Comparison of ENCODE assay signal across 9 cellular contexts in the genomic region with DNA sequence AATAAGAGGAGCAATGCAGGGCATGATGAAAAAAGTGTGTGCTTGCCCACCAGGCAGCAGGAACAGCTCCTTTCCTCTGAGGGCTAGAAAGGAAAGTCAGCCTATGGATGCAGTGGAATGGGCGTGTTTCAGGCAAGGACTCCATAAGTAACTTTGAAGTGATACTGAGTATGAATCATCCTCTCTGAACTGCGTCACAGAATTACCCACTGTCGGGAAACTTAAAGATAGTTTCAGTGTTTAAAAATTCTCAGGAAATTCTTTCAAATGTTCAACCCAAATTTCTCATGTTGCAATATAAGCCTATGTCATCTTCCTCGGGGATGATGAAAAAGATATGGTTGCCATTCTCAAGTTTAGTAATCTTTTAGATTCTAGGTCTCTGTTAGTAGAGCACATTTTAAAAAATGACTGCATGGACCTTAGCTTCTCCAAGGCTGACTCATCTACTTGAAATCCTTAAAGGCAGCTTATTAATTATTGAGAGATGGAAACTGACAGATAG. TPM values are rescaled to one million over a fixed set of nuclear protein-coding genes. Genes with fewer than 3 reads are reported as not detected.
DNase-seq lines count a peak whose midpoint lies in the region; ATAC-seq, FAIRE-seq and TF ChIP-seq lines count a peak whose summit lies in the region.
"Had no signal": no experiment of that assay in that cellular context is flagged by ENCODE, and none has a peak within 500 bp of the region (broad histone marks: within the 10 kb centered on the region; RNA-seq: fewer than 3 reads in every experiment).

No MANE protein-coding gene starts in this region.

- no peaks in the 10 kb centered on the region for H3K9me3 Mint-ChIP-seq in activated CD8-positive, alpha-beta memory T cell treated with anti-CD3 and anti-CD28 coated beads, Interleukin-2, amount 10 ng/mL, durations not matched to agents 7 days and 5 days (ENCODE audit: low read depth)

- H3K9ac ChIP-seq in PC-3 (ENCODE audit: low read length) = peak overlapping the region; percentile 58
- H3K9ac ChIP-seq in endothelial cell of umbilical vein (replicated peaks; ENCODE audit: extremely low read depth, insufficient read depth, low read length) = no peak overlapping the region
- peak overlapping the region; percentile 24 for H3K9ac ChIP-seq in skeletal muscle satellite cell (ENCODE audit: low read depth, low read length)

- CTCF ChIA-PET in activated CD8-positive, alpha-beta memory T cell treated with anti-CD3 and anti-CD28 coated beads, Interleukin-2, amount 10 ng/mL, durations not matched to agents 7 days and 5 days (lab: Charles Lee) = no interaction called here
- CTCF ChIA-PET in PC-3 (lab: Charles Lee) (interaction anchor here (0.7 kb wide), 1 partner anchor 440 kb away, joined by 4 read pairs; no protein-coding TSS in a partner anchor), endothelial cell of umbilical vein (lab: Charles Lee) (interaction anchor here (1.0 to 1.4 kb wide), 4 partner anchors 8 to 176 kb away, joined by 3 to 6 read pairs (median 4); no protein-coding TSS in a partner anchor)

- TF ChIP-seq POLR2A in endothelial cell of umbilical vein (IDR thresholded peaks at IDR 0.05; ENCODE audit: low read depth, low read length) = no peak

- no peak for FAIRE-seq in endothelial cell of umbilical vein (lab: Jason Lieb, UNC)

- TF ChIP-seq CTCF in PC-3 (conservative IDR thresholded peaks at IDR 0.05; ENCODE audit: low read depth, low read length) = no peak
- no peak for TF ChIP-seq CTCF in endothelial cell of umbilical vein (IDR thresholded peaks at IDR 0.05; ENCODE audit: extremely low read depth in 1 of 2, insufficient read depth in 1 of 2, low read depth in 1 of 2, low read length in 2 of 2)

- H3K4me3 Mint-ChIP-seq in activated CD8-positive, alpha-beta memory T cell treated with anti-CD3 and anti-CD28 coated beads, Interleukin-2, amount 10 ng/mL, durations not matched to agents 7 days and 5 days = no peak overlapping the region

- H3K4me1 ChIP-seq in PC-3 (ENCODE audit: insufficient read depth, low read length) (peaks cover 16% of the 10 kb centered on the region), endothelial cell of umbilical vein (ENCODE audit: control insufficient read depth, extremely low read depth, insufficient read depth, low read length) (no peaks in the 10 kb centered on the region), skeletal muscle satellite cell (ENCODE audit: control insufficient read depth, insufficient read depth, low read length) (peaks cover 17% of the 10 kb centered on the region)

- no peaks in the 10 kb centered on the region for H3F3A ChIP-seq in PC-3 (ENCODE audit: low read length, unreplicated experiment)

- intact Hi-C loops in PC-3 (cut with micrococcal nuclease) (no loop called here), endothelial cell of umbilical vein (cut with micrococcal nuclease) (no loop called here)

- H3K27me3 Mint-ChIP-seq in activated CD8-positive, alpha-beta memory T cell treated with anti-CD3 and anti-CD28 coated beads, Interleukin-2, amount 10 ng/mL, durations not matched to agents 7 days and 5 days = no peaks in the 10 kb centered on the region

- BruUV-seq in PC-3 (replicated peaks; lab: Mats Ljungman, UMichigan) (no TSS peak), endothelial cell of umbilical vein (replicated peaks; lab: Mats Ljungman, UMichigan) (no TSS peak)

- peak overlapping the region; percentile 68; the same call in 1 of the 2 replicates for H2AFZ ChIP-seq in PC-3 (ENCODE audit: low read length)
- no peak overlapping the region for H2AFZ ChIP-seq in endothelial cell of umbilical vein (ENCODE audit: low read depth, low read length)

- dilution Hi-C loops in endothelial cell of umbilical vein (cut with MboI; ENCODE audit: extremely low pct_ligation_motif_present, low sequenced_read_pairs) = no loop called here

- H3K4me3 ChIP-seq in PC-3 (ENCODE audit: low read length) (peak overlapping the region; percentile 27; the same call in 1 of the 2 replicates), endothelial cell of umbilical vein (replicated peaks in 1 of 3; ENCODE audit: insufficient read depth in 1 of 3, low read depth in 1 of 3, low read length in 3 of 3) (no peak overlapping the region), skeletal muscle satellite cell (ENCODE audit: low read length) (no peak overlapping the region)

- H3K36me3 Mint-ChIP-seq in activated CD8-positive, alpha-beta memory T cell treated with anti-CD3 and anti-CD28 coated beads, Interleukin-2, amount 10 ng/mL, durations not matched to agents 7 days and 5 days = peaks cover 41% of the 10 kb centered on the region

- H3K27ac ChIP-seq in PC-3 (ENCODE audit: low read length) (peak overlapping the region; percentile 89), endothelial cell of umbilical vein (ENCODE audit: insufficient read depth, low read depth, low read length) (no peak overlapping the region)
- H3K27ac ChIP-seq: C4-2B had no signal

- POLR2A ChIA-PET in PC-3 (lab: Charles Lee; ENCODE audit: unreplicated experiment) = no interaction called here
- POLR2A ChIA-PET in endothelial cell of umbilical vein (lab: Charles Lee) = no interaction called here

- no peaks in the 10 kb centered on the region for H3K9me1 ChIP-seq in endothelial cell of umbilical vein (replicated peaks; ENCODE audit: control insufficient read depth, extremely low read depth, insufficient read depth, low read length)

- no peaks in the 10 kb centered on the region for H4K20me1 ChIP-seq in PC-3 (ENCODE audit: low read length)
- no peaks in the 10 kb centered on the region for H4K20me1 ChIP-seq in endothelial cell of umbilical vein (replicated peaks; ENCODE audit: control insufficient read depth, extremely low read depth, insufficient read depth, low read length)

- no peaks in the 10 kb centered on the region for H3K9me2 ChIP-seq in PC-3 (replicated peaks; ENCODE audit: low read length)

- H3K36me3 ChIP-seq in PC-3 (ENCODE audit: low read depth, low read length) = peaks cover 8% of the 10 kb centered on the region
- H3K36me3 ChIP-seq in endothelial cell of umbilical vein (ENCODE audit: control insufficient read depth in 2 of 2, extremely low read depth in 1 of 2, insufficient read depth in 2 of 2, low read length in 2 of 2) = peaks cover 0 to 4% of the 10 kb centered on the region in 2 experiments
- H3K36me3 ChIP-seq in skeletal muscle satellite cell (ENCODE audit: insufficient read depth, low read length) = peaks cover 13% of the 10 kb centered on the region

- H3K9me3 ChIP-seq in PC-3 (ENCODE audit: low read length) (no peaks in the 10 kb centered on the region), endothelial cell of umbilical vein (replicated peaks; ENCODE audit: control insufficient read depth, insufficient read depth, low read length) (no peaks in the 10 kb centered on the region), skeletal muscle satellite cell (replicated peaks; ENCODE audit: low read length) (no peaks in the 10 kb centered on the region)

- no peak for DNase-seq in activated CD8-positive, alpha-beta memory T cell treated with anti-CD3 and anti-CD28 coated beads, Interleukin-2, amount 10 ng/mL, durations not matched to agents 7 days and 5 days
- DNase-seq in activated CD8-positive, alpha-beta memory T cell treated with anti-CD3 and anti-CD28 coated beads, Interleukin-2, amount 50 U/mL, for 4 hours = no peak
- DNase-seq in PC-3 = peak; percentile 67
- no peak for DNase-seq in endothelial cell of umbilical vein (ENCODE audit: low read depth, low spot score)
- DNase-seq in NCI-H2227 (lab: John Stamatoyannopoulos, UW; ENCODE audit: unreplicated experiment) = no peak
- DNase-seq in NK-92 (lab: John Stamatoyannopoulos, UW; ENCODE audit: unreplicated experiment) = no peak

- H3K27me3 ChIP-seq in PC-3 (ENCODE audit: low read length) = no peaks in the 10 kb centered on the region
- H3K27me3 ChIP-seq in endothelial cell of umbilical vein (ENCODE audit: control insufficient read depth in 2 of 2, insufficient read depth in 2 of 2, low read length in 2 of 2) = no peaks in the 10 kb centered on the region
- H3K27me3 ChIP-seq in skeletal muscle satellite cell (ENCODE audit: control insufficient read depth, insufficient read depth, low read length) = no peaks in the 10 kb centered on the region

- peak; percentile 39 for ATAC-seq in activated CD8-positive, alpha-beta memory T cell treated with anti-CD3 and anti-CD28 coated beads, Interleukin-2, amount 10 ng/mL, durations not matched to agents 7 days and 5 days
- ATAC-seq in PC-3 (peak; percentile 97), HG02938 (IDR thresholded peaks at IDR 0.05; ENCODE audit: unreplicated experiment) (no peak)

- no peak overlapping the region for H3K27ac Mint-ChIP-seq in activated CD8-positive, alpha-beta memory T cell treated with anti-CD3 and anti-CD28 coated beads, Interleukin-2, amount 10 ng/mL, durations not matched to agents 7 days and 5 days

- H3K4me2 ChIP-seq in PC-3 (ENCODE audit: low read length) (peak overlapping the region; percentile 58), endothelial cell of umbilical vein (ENCODE audit: insufficient read depth, low read length) (peak overlapping the region; percentile 26), skeletal muscle satellite cell (ENCODE audit: low read length) (peak overlapping the region; percentile 33)

- H3K4me1 Mint-ChIP-seq in activated CD8-positive, alpha-beta memory T cell treated with anti-CD3 and anti-CD28 coated beads, Interleukin-2, amount 10 ng/mL, durations not matched to agents 7 days and 5 days = peaks cover 10% of the 10 kb centered on the region

- H3K79me2 ChIP-seq in PC-3 (ENCODE audit: low read length) (no peaks in the 10 kb centered on the region), endothelial cell of umbilical vein (ENCODE audit: control insufficient read depth, insufficient read depth, low read length) (no peaks in the 10 kb centered on the region)

RNA-seq across cellular contexts. Expression of a gene that starts 27.7 kb away (rescaled TPM):
- total RNA-seq in activated CD8-positive, alpha-beta memory T cell treated with anti-CD3 and anti-CD28 coated beads, Interleukin-2, amount 10 ng/mL, durations not matched to agents 7 days and 5 days = 10 to 100 TPM; 10.2 to 10.6 TPM
- total RNA-seq in PC-3 (2014; rRNA removed) (3.4 and 6.0 TPM in 2 replicates), endothelial cell of umbilical vein (6.2 and 6.7 TPM in 2 replicates)
- 4.1 and 4.3 TPM in 2 replicates for polyA plus RNA-seq in endothelial cell of umbilical vein
- 5.0 and 5.2 TPM in 2 replicates for polyA plus RNA-seq in endothelial cell of umbilical vein (2011; cell fraction: cytosol; rRNA removed)
- 9.5 and 11.7 TPM in 2 replicates for polyA plus RNA-seq in endothelial cell of umbilical vein (2011; cell fraction: nucleus; rRNA removed)
- 6.0 and 7.7 TPM in 2 replicates for polyA plus RNA-seq in endothelial cell of umbilical vein (2012)
- 4.6 and 7.2 TPM in 2 replicates for polyA minus RNA-seq in endothelial cell of umbilical vein
- polyA minus RNA-seq in endothelial cell of umbilical vein (2011; cell fraction: cytosol; rRNA and poly(A)+ RNA removed) = 8.9 TPM
- polyA minus RNA-seq in endothelial cell of umbilical vein (2011; cell fraction: nucleus; rRNA and poly(A)+ RNA removed) = 4.7 and 7.7 TPM in 2 replicates
- 13.1 and 13.9 TPM in 2 replicates for total RNA-seq in skeletal muscle satellite cell (2012; rRNA removed)

RNA-seq across cellular contexts. Expression of a gene that starts 27.8 kb away (rescaled TPM):
- total RNA-seq in activated CD8-positive, alpha-beta memory T cell treated with anti-CD3 and anti-CD28 coated beads, Interleukin-2, amount 10 ng/mL, durations not matched to agents 7 days and 5 days = 10 to 100 TPM; 45.5 to 52.6 TPM
- total RNA-seq in PC-3 (2014; rRNA removed) = 48.6 and 59.0 TPM in 2 replicates
- 58.0 and 67.1 TPM in 2 replicates for total RNA-seq in endothelial cell of umbilical vein
- polyA plus RNA-seq in endothelial cell of umbilical vein = 52.3 and 56.0 TPM in 2 replicates
- 60.4 and 61.2 TPM in 2 replicates for polyA plus RNA-seq in endothelial cell of umbilical vein (2011; cell fraction: cytosol; rRNA removed)
- 55.9 and 69.8 TPM in 2 replicates for polyA plus RNA-seq in endothelial cell of umbilical vein (2011; cell fraction: nucleus; rRNA removed)
- 36.8 and 50.1 TPM in 2 replicates for polyA plus RNA-seq in endothelial cell of umbilical vein (2012)
- 65.2 and 132 TPM in 2 replicates for polyA minus RNA-seq in endothelial cell of umbilical vein
- 99.1 TPM for polyA minus RNA-seq in endothelial cell of umbilical vein (2011; cell fraction: cytosol; rRNA and poly(A)+ RNA removed)
- polyA minus RNA-seq in endothelial cell of umbilical vein (2011; cell fraction: nucleus; rRNA and poly(A)+ RNA removed) = 54.7 and 79.2 TPM in 2 replicates
- 91.5 and 112 TPM in 2 replicates for total RNA-seq in skeletal muscle satellite cell (2012; rRNA removed)
